20 cellular contexts compared by ENCODE assay signal in genomic region chr16:88595921-88596320, GRCh38. TPM values are rescaled to one million over a fixed set of nuclear protein-coding genes. Genes with fewer than 3 reads are reported as not detected.
"Had no signal": no experiment of that assay in that cellular context is flagged by ENCODE, and none has a peak within 500 bp of the region (broad histone marks: within the 10 kb centered on the region; RNA-seq: fewer than 3 reads in every experiment).

No MANE protein-coding gene starts in this region.

- DNase-seq: activated CD4-positive, alpha-beta T cell treated with anti-CD3 and anti-CD28 coated beads, Interleukin-2, amount 10 ng/mL, durations not matched to agents 7 days and 5 days; activated CD4-positive, CD25-positive, alpha-beta regulatory T cell; activated CD8-positive, alpha-beta T cell treated with anti-CD3 and anti-CD28 coated beads, Interleukin-2, amount 10 ng/mL, durations not matched to agents 7 days and 5 days; activated gamma-delta T cell treated with Interleukin-2 at 50 U/mL for 16 hours; glutamatergic neuron; islet precursor cell; spleen; stimulated activated CD4-positive, alpha-beta T cell treated with anti-CD3 and anti-CD28 coated beads, Interleukin-4, amount 100 ng/mL, for 4 hours; SW 1271; T-helper 9 cell; thyroid gland had no signal

- ATAC-seq: activated CD8-positive, alpha-beta T cell treated with anti-CD3 and anti-CD28 coated beads, Interleukin-2, amount 10 ng/mL, durations not matched to agents 7 days and 5 days; left lung; stimulated activated memory B cell treated with anti-CD40 and anti-IgM and Interleukin-4, amounts not matched to agents 10 μg/mL and 1 μg/mL and 100 μg/mL, for 72 hours had no signal

- H3K9me3 Mint-ChIP-seq: activated CD4-positive, alpha-beta T cell treated with anti-CD3 and anti-CD28 coated beads, Interleukin-2, amount 10 ng/mL, durations not matched to agents 7 days and 5 days; activated naive CD4-positive, alpha-beta T cell treated with anti-CD3 and anti-CD28 coated beads, Interleukin-2, amount 50 U/mL, for 72 hours; nephron; stimulated activated memory B cell treated with anti-CD40 and anti-IgM and Interleukin-4, amounts not matched to agents 10 μg/mL and 1 μg/mL and 100 μg/mL, for 72 hours had no signal

- H3K27ac Mint-ChIP-seq: activated CD4-positive, alpha-beta T cell treated with anti-CD3 and anti-CD28 coated beads, Interleukin-2, amount 10 ng/mL, durations not matched to agents 7 days and 5 days; activated CD8-positive, alpha-beta T cell treated with anti-CD3 and anti-CD28 coated beads, Interleukin-2, amount 10 ng/mL, durations not matched to agents 7 days and 5 days; nephron; stimulated activated memory B cell treated with anti-CD40 and anti-IgM and Interleukin-4, amounts not matched to agents 10 μg/mL and 1 μg/mL and 100 μg/mL, for 72 hours had no signal

- H3K4me1 Mint-ChIP-seq: nephron had no signal

- H3K27me3 Mint-ChIP-seq: activated CD4-positive, alpha-beta T cell treated with anti-CD3 and anti-CD28 coated beads, Interleukin-2, amount 10 ng/mL, durations not matched to agents 7 days and 5 days; stimulated activated memory B cell treated with anti-CD40 and anti-IgM and Interleukin-4, amounts not matched to agents 10 μg/mL and 1 μg/mL and 100 μg/mL, for 72 hours had no signal

- H3K27ac ChIP-seq: thyroid gland had no signal

- H3K4me3 Mint-ChIP-seq: activated CD4-positive, alpha-beta T cell treated with anti-CD3 and anti-CD28 coated beads, Interleukin-2, amount 10 ng/mL, durations not matched to agents 7 days and 5 days; activated CD8-positive, alpha-beta T cell treated with anti-CD3 and anti-CD28 coated beads, Interleukin-2, amount 10 ng/mL, durations not matched to agents 7 days and 5 days; nephron; stimulated activated memory B cell treated with anti-CD40 and anti-IgM and Interleukin-4, amounts not matched to agents 10 μg/mL and 1 μg/mL and 100 μg/mL, for 72 hours had no signal

RNA-seq across cellular contexts. Expression of gene IL17C, which starts 42.5 kb away (rescaled TPM):
- total RNA-seq: activated naive CD4-positive, alpha-beta T cell treated with anti-CD3 and anti-CD28 coated beads, Interleukin-2, amount 50 U/mL, for 72 hours; adrenal gland; chondrocyte; dermis microvascular lymphatic vessel endothelial cell; left lung; lung microvascular endothelial cell; thyroid gland; urinary bladder had no signal
